28 cellular contexts compared by ENCODE assay signal in the genomic region with DNA sequence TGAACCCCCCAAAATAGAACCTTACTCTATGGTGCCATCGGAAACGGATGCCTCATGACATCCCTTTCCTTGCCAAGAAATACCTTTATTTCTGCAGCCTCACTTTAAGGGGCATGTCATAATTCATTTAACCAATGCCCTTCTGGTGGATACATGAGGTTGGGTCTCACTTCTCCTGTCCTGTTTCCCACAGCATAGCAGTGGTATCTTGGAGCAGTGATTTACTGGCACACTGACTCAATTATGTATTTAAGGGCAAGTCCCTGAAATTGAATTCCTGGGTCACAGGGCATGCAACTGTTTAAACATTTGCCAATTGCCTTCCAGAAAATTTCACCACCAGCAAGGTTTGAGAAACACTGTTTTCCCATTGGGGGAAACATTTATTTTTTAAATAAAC. TPM values are rescaled to one million over a fixed set of nuclear protein-coding genes. Genes with fewer than 3 reads are reported as not detected.
A peak's percentile ranks its signal among the peaks of the same experiment; 100 is the strongest.
DNase-seq lines count a peak whose midpoint lies in the region; ATAC-seq, FAIRE-seq and TF ChIP-seq lines count a peak whose summit lies in the region.
"Had no signal": no experiment of that assay in that cellular context is flagged by ENCODE, and none has a peak within 500 bp of the region (broad histone marks: within the 10 kb centered on the region; RNA-seq: fewer than 3 reads in every experiment).

No MANE protein-coding gene starts in this region.

- no peaks in the 10 kb centered on the region for H3K9me3 Mint-ChIP-seq in activated CD4-positive, alpha-beta T cell treated with anti-CD3 and anti-CD28 coated beads, Interleukin-2, amount 10 ng/mL, durations not matched to agents 24 days and 14 days
- H3K9me3 Mint-ChIP-seq: CD8-positive, alpha-beta T cell had no signal

- no peak overlapping the region for H3K9ac ChIP-seq in BLaER1
- H3K9ac ChIP-seq in adipocyte (ENCODE audit: low read length): peak overlapping the region; percentile 59
- H3K9ac ChIP-seq: GM23248 had no signal

- H3K9me3 ChIP-seq in BLaER1 (no peaks in the 10 kb centered on the region), adipocyte (ENCODE audit: control insufficient read depth, low read length) (no peaks in the 10 kb centered on the region), gastrocnemius medialis (no peaks in the 10 kb centered on the region)

- in situ Hi-C loops in gastrocnemius medialis (cut with MboI; ENCODE audit: low sequenced_read_pairs in 4 of 4): loop anchor here in 1 of 4 donors (25.0 kb wide), 1 partner anchor 283 kb away; no protein-coding TSS in a partner anchor

- H3K36me3 ChIP-seq in BLaER1 (no peaks in the 10 kb centered on the region), adipocyte (ENCODE audit: control insufficient read depth, insufficient read depth, low read length, severe bottlenecking) (no peaks in the 10 kb centered on the region), gastrocnemius medialis (no peaks in the 10 kb centered on the region)

- no peak for FAIRE-seq in H54 (lab: Jason Lieb, UNC)
- FAIRE-seq: A204.1, GM12891 had no signal

- no peaks in the 10 kb centered on the region for H3K27me3 ChIP-seq in BLaER1
- H3K27me3 ChIP-seq in adipocyte (replicated peaks; ENCODE audit: control insufficient read depth, insufficient read depth, low read length): no peaks in the 10 kb centered on the region
- H3K27me3 ChIP-seq in gastrocnemius medialis: no peaks in the 10 kb centered on the region

- H3K4me2 ChIP-seq in BLaER1: peak overlapping the region; percentile 32

- no peak overlapping the region for H3K4me3 Mint-ChIP-seq in activated CD4-positive, alpha-beta T cell treated with anti-CD3 and anti-CD28 coated beads, Interleukin-2, amount 10 ng/mL, durations not matched to agents 24 days and 14 days
- H3K4me3 Mint-ChIP-seq: CD8-positive, alpha-beta T cell had no signal

- peaks cover 24% of the 10 kb centered on the region for H3K4me1 ChIP-seq in BLaER1
- H3K4me1 ChIP-seq in adipocyte (ENCODE audit: control insufficient read depth, insufficient read depth, low read length): peaks cover 57% of the 10 kb centered on the region
- H3K4me1 ChIP-seq in gastrocnemius medialis: peaks cover 22 to 26% of the 10 kb centered on the region in 2 donors

- H3K36me3 Mint-ChIP-seq in activated CD4-positive, alpha-beta T cell treated with anti-CD3 and anti-CD28 coated beads, Interleukin-2, amount 10 ng/mL, durations not matched to agents 24 days and 14 days (ENCODE audit: low read depth): no peaks in the 10 kb centered on the region
- H3K36me3 Mint-ChIP-seq: CD8-positive, alpha-beta T cell had no signal

- H3K27ac ChIP-seq in BLaER1 (no peak overlapping the region), gastrocnemius medialis (peak overlapping the region; percentile 36 to 74 (median 64))
- H3K27ac ChIP-seq: C4-2B, GM23248, RWPE1 had no signal

- no peak for DNase-seq in adipocyte (ENCODE audit: low read depth)
- peak; percentile 64 for DNase-seq in left lobe of liver (ENCODE audit: low spot score)
- DNase-seq in gastrocnemius medialis: no peak
- no peak for DNase-seq in activated CD4-positive, alpha-beta T cell treated with anti-CD3 and anti-CD28 coated beads, Interleukin-2, amount 10 ng/mL, durations not matched to agents 24 days and 14 days
- no peak for DNase-seq in D341Med (ENCODE audit: low spot score)
- no peak for DNase-seq in H54 (ENCODE audit: insufficient read length, low spot score)
- DNase-seq: AML-193; CD8-positive, alpha-beta T cell; DMS79 treated with DMSO at 0.1 percent for 48 hours; GF-D8; GM23248; HCEC 1CT; NCI-H1048; NCI-H1417; NCI-H1694; NCI-H2029 treated with DMSO at 0.1 percent for 48 hours; NCI-H2227 treated with DMSO at 0.1 percent for 48 hours; NCI-H510A; NCI-H69; SHP77 had no signal

- H3K27me3 Mint-ChIP-seq in activated CD4-positive, alpha-beta T cell treated with anti-CD3 and anti-CD28 coated beads, Interleukin-2, amount 10 ng/mL, durations not matched to agents 24 days and 14 days: no peaks in the 10 kb centered on the region

- TF ChIP-seq POLR2A in gastrocnemius medialis (IDR thresholded peaks at IDR 0.05) (no peak), H54 (IDR thresholded peaks at IDR 0.05; ENCODE audit: low read depth, low read length) (no peak)

- H3K4me1 Mint-ChIP-seq in activated CD4-positive, alpha-beta T cell treated with anti-CD3 and anti-CD28 coated beads, Interleukin-2, amount 10 ng/mL, durations not matched to agents 24 days and 14 days: no peaks in the 10 kb centered on the region

- H3K4me3 ChIP-seq in BLaER1: no peak overlapping the region
- no peak overlapping the region for H3K4me3 ChIP-seq in adipocyte (ENCODE audit: low read length)
- H3K4me3 ChIP-seq in gastrocnemius medialis: no peak overlapping the region
- H3K4me3 ChIP-seq: GM23248 had no signal

- ATAC-seq in left lobe of liver (peak; percentile 21), gastrocnemius medialis (peak; percentile 43 to 75), GM21360 (IDR thresholded peaks at IDR 0.05; ENCODE audit: unreplicated experiment) (no peak)
- ATAC-seq: CD8-positive, alpha-beta T cell; Panc1 had no signal

- no peak overlapping the region for H3K27ac Mint-ChIP-seq in activated CD4-positive, alpha-beta T cell treated with anti-CD3 and anti-CD28 coated beads, Interleukin-2, amount 10 ng/mL, durations not matched to agents 24 days and 14 days
- H3K27ac Mint-ChIP-seq: CD8-positive, alpha-beta T cell had no signal

- intact Hi-C loops in gastrocnemius medialis (cut with DNase I; ENCODE audit: low total_unique reads): no loop called here
- intact Hi-C loops in activated CD4-positive, alpha-beta T cell treated with anti-CD3 and anti-CD28 coated beads, Interleukin-2, amount 10 ng/mL, durations not matched to agents 24 days and 14 days (cut with micrococcal nuclease): no loop called here

- H4K20me1 ChIP-seq in BLaER1: no peaks in the 10 kb centered on the region

- TF ChIP-seq CTCF in gastrocnemius medialis (IDR thresholded peaks at IDR 0.05 in 4 of 5, conservative IDR thresholded peaks at IDR 0.05 in 1 of 5): no peak

RNA-seq across cellular contexts. Expression of a gene that starts 0.6 kb away (rescaled TPM):
- total RNA-seq in left lobe of liver: 459 TPM
- 10 to 100 TPM in 1 of 4 donors, 1 to 10 TPM in 3; 1.4 to 17.9 (median 6.5) TPM for total RNA-seq in gastrocnemius medialis
- total RNA-seq in activated CD4-positive, alpha-beta T cell treated with anti-CD3 and anti-CD28 coated beads, Interleukin-2, amount 10 ng/mL, durations not matched to agents 24 days and 14 days: not detected in 2 replicates
- total RNA-seq: CD8-positive, alpha-beta T cell; GM23248; SK-MEL-5 had no signal

RNA-seq across cellular contexts. Expression of a gene that starts 41.7 kb away (rescaled TPM):
- 0.48 TPM for total RNA-seq in left lobe of liver
- not detected for total RNA-seq in gastrocnemius medialis
- not detected in 2 replicates for total RNA-seq in activated CD4-positive, alpha-beta T cell treated with anti-CD3 and anti-CD28 coated beads, Interleukin-2, amount 10 ng/mL, durations not matched to agents 24 days and 14 days
- total RNA-seq: CD8-positive, alpha-beta T cell; GM23248; SK-MEL-5 had no signal

Comparison
In these comparisons a context has a peak if more than half of its experiments do, and no peak if none do; other contexts are left out.
1. RNA of a gene that starts 0.6 kb away (total RNA-seq): 459 TPM in left lobe of liver (single experiment); 1.4 to 17.9 TPM in gastrocnemius medialis and not detected in activated CD4-positive, alpha-beta T cell treated with anti-CD3 and anti-CD28 coated beads, Interleukin-2, amount 10 ng/mL, durations not matched to agents 24 days and 14 days; every median in the first group is over 10 times any median in the second.